1 cellular context compared by ENCODE assay signal in genomic region chr17:81487487-81488275, GRCh38.
TF ChIP-seq lines count a peak whose summit lies in the region.

No MANE protein-coding gene starts in this region.

TF ChIP-seq in SK-N-SH, 30 proteins besides CTCF, POLR2A, EP300 and RAD21 (continued from another document):
- no peak for TF ChIP-seq PBX3 (IDR thresholded peaks at IDR 0.05)
- TF ChIP-seq IRF3 (IDR thresholded peaks at IDR 0.05; ENCODE audit: low read depth, low read length), result no peak
- TF ChIP-seq GATA2 (CRISPR knock-in tag; IDR thresholded peaks at IDR 0.05), result no peak
- no peak for TF ChIP-seq ELF1 (IDR thresholded peaks at IDR 0.05)
- TF ChIP-seq CHD2 (IDR thresholded peaks at IDR 0.05; ENCODE audit: low read length, partially characterized antibody), result no peak
- TF ChIP-seq RXRA (IDR thresholded peaks at IDR 0.05; ENCODE audit: borderline replicate concordance, low read depth), result no peak
- 0 out of 2 replicates have a peak, but pooled peaks have one; percentile 44 for TF ChIP-seq RFX5 (IDR thresholded peaks at IDR 0.05; ENCODE audit: low read length)
- TF ChIP-seq MXI1 (IDR thresholded peaks at IDR 0.05; ENCODE audit: low read depth, low read length), result no peak
- TF ChIP-seq POLR2AphosphoS5 (IDR thresholded peaks at IDR 0.05; ENCODE audit: low read depth, low read length), result peak; percentile 90
- no peak for TF ChIP-seq TEAD4 (IDR thresholded peaks at IDR 0.05; ENCODE audit: borderline replicate concordance, insufficient read depth)
